ENCODE assay signal across 11 cellular contexts in the genomic region with DNA sequence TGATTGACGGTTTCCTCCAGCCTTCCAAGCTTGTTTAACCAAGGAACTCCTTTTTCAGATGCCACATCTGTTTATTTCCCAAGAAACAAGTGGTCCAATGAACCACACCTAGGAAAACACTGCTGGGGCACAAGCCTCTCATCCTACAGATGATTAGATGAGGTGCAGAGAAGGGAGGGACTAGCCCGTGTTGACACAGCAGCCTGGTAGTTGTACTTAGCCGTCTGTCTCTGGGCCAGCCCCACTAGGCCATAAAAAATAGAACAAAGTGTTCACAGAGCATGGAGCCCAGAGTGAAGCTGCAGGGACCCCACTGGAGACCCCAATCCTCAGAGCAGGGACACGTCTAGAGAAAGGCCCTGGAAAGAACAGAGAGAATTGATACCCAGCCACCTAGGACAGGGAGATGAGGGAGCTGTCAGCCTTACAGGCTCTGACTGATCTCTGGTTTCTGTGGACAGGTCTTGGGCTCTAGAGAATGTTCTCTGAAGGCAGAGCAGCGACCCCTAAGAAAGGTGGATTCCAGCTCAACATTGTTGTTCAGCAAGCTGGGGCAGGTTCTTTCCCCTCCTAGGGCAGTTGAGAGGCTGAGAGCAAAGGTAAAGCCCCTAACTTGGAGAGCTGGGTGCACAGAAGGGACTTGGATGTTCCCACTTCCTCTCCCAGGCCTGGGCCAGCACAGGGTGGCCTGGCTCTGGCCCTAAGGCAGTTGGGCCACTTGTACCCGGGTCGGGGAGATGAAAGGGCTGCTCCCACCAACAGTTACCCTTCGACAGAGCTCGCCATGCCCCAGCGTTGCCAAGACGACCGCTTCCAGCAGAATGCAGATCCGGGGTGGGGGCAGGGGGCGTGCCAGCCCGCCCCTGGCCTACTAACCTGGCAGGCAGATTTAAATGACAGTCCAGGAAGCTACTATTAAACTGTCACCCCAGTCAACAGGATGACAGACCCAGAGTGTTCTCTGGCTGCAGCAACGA. TPM values are rescaled to one million over a fixed set of nuclear protein-coding genes. Genes with fewer than 3 reads are reported as not detected.
DNase-seq lines count a peak whose midpoint lies in the region; ATAC-seq and TF ChIP-seq lines count a peak whose summit lies in the region.
"Had no signal": no experiment of that assay in that cellular context is flagged by ENCODE, and none has a peak within 500 bp of the region (broad histone marks: within the 10 kb centered on the region; RNA-seq: fewer than 3 reads in every experiment).

No MANE protein-coding gene starts in this region.

- H3K4me1 ChIP-seq in CD8-positive, alpha-beta T cell (ENCODE audit: insufficient read depth, low read length): peaks cover 15% of the 10 kb centered on the region
- peaks cover 0 to 11% of the 10 kb centered on the region in 2 donors for H3K4me1 ChIP-seq in left lung

- no peaks in the 10 kb centered on the region for H3K36me3 Mint-ChIP-seq in CD8-positive, alpha-beta T cell
- H3K36me3 Mint-ChIP-seq in T-helper 1 cell treated with Interleukin-12 subunit alpha and Interleukin-12 subunit beta and Interleukin-4 antibody, amounts not matched to agents 30 μg/mL and 1 μg/mL, for 36 hours (ENCODE audit: low read depth): peaks cover 2% of the 10 kb centered on the region

- CTCF ChIA-PET in CD8-positive, alpha-beta T cell (lab: Charles Lee): interaction anchor here (1.2 to 3.9 kb wide), 2 partner anchors 18 to 97 kb away, joined by 6 to 21 read pairs; no protein-coding TSS in a partner anchor

- no peaks in the 10 kb centered on the region for H3K36me3 ChIP-seq in CD8-positive, alpha-beta T cell (ENCODE audit: insufficient read depth, low read length)
- H3K36me3 ChIP-seq in left lung: no peaks in the 10 kb centered on the region

- intact Hi-C loops in CD8-positive, alpha-beta T cell (cut with DNase I, micrococcal nuclease): no loop called here
- intact Hi-C loops in left lung (cut with DNase I): no loop called here

- peaks cover 28% of the 10 kb centered on the region for H3K4me1 Mint-ChIP-seq in CD8-positive, alpha-beta T cell (ENCODE audit: low read depth)
- peaks cover 51% of the 10 kb centered on the region for H3K4me1 Mint-ChIP-seq in T-helper 1 cell treated with Interleukin-12 subunit alpha and Interleukin-12 subunit beta and Interleukin-4 antibody, amounts not matched to agents 30 μg/mL and 1 μg/mL, for 36 hours (ENCODE audit: low read depth)

- H3K9me3 ChIP-seq in CD8-positive, alpha-beta T cell (ENCODE audit: low read length): no peaks in the 10 kb centered on the region
- H3K9me3 ChIP-seq in left lung: no peaks in the 10 kb centered on the region

- no peak for TF ChIP-seq CTCF in CD8-positive, alpha-beta T cell (IDR thresholded peaks at IDR 0.05)
- TF ChIP-seq CTCF in GM20000 (IDR thresholded peaks at IDR 0.05; ENCODE audit: extremely low read depth, missing control alignments) (no peak), left lung (IDR thresholded peaks at IDR 0.05) (no peak)

- H3K27ac Mint-ChIP-seq in CD8-positive, alpha-beta T cell: peak overlapping the region; percentile 22
- peak overlapping the region; percentile 87 for H3K27ac Mint-ChIP-seq in T-helper 1 cell treated with Interleukin-12 subunit alpha and Interleukin-12 subunit beta and Interleukin-4 antibody, amounts not matched to agents 30 μg/mL and 1 μg/mL, for 36 hours

- H3K27me3 ChIP-seq in CD8-positive, alpha-beta T cell (ENCODE audit: insufficient read depth, low read length): no peaks in the 10 kb centered on the region
- no peaks in the 10 kb centered on the region for H3K27me3 ChIP-seq in left lung

- no peaks in the 10 kb centered on the region for H3K27me3 Mint-ChIP-seq in CD8-positive, alpha-beta T cell (ENCODE audit: low read depth)
- no peaks in the 10 kb centered on the region for H3K27me3 Mint-ChIP-seq in T-helper 1 cell treated with Interleukin-12 subunit alpha and Interleukin-12 subunit beta and Interleukin-4 antibody, amounts not matched to agents 30 μg/mL and 1 μg/mL, for 36 hours (ENCODE audit: low read depth)

- POLR2A ChIA-PET in CD8-positive, alpha-beta T cell (lab: Charles Lee): no interaction called here

- no peaks in the 10 kb centered on the region for H3K9me3 Mint-ChIP-seq in CD8-positive, alpha-beta T cell
- H3K9me3 Mint-ChIP-seq in T-helper 1 cell treated with Interleukin-12 subunit alpha and Interleukin-12 subunit beta and Interleukin-4 antibody, amounts not matched to agents 30 μg/mL and 1 μg/mL, for 36 hours: no peaks in the 10 kb centered on the region

- no peak for DNase-seq in CD8-positive, alpha-beta T cell
- peak; percentile 68 for DNase-seq in GM20000 (ENCODE audit: low spot score)
- DNase-seq in left lung: no peak
- DNase-seq in effector CD4-positive, alpha-beta T cell: no peak
- DNase-seq in NCI-H526 treated with DMSO at 0.1 percent for 48 hours (lab: John Stamatoyannopoulos, UW): no peak
- DNase-seq: activated effector memory CD4-positive, alpha-beta T cell treated with Interleukin-2 at 50 U/mL for 16 hours; islet precursor cell had no signal

- H3K4me3 Mint-ChIP-seq in CD8-positive, alpha-beta T cell: no peak overlapping the region
- no peak overlapping the region for H3K4me3 Mint-ChIP-seq in T-helper 1 cell treated with Interleukin-12 subunit alpha and Interleukin-12 subunit beta and Interleukin-4 antibody, amounts not matched to agents 30 μg/mL and 1 μg/mL, for 36 hours

- ATAC-seq in CD8-positive, alpha-beta T cell: no peak
- ATAC-seq in left lung (peak; percentile 93), HG03135 (IDR thresholded peaks at IDR 0.05; ENCODE audit: unreplicated experiment) (no peak), HG02642 (IDR thresholded peaks at IDR 0.05; ENCODE audit: poor library complexity, unreplicated experiment) (no peak)

- no peak overlapping the region for H3K4me3 ChIP-seq in CD8-positive, alpha-beta T cell (ENCODE audit: low read depth, low read length)
- H3K4me3 ChIP-seq in left lung: no peak overlapping the region
- H3K4me3 ChIP-seq: SK-N-MC had no signal

- no peak overlapping the region for H3K27ac ChIP-seq in CD8-positive, alpha-beta T cell (ENCODE audit: low read depth, low read length)
- H3K27ac ChIP-seq in left lung: no peak overlapping the region
- H3K27ac ChIP-seq: SK-N-MC had no signal

RNA-seq across cellular contexts. Expression of gene LRP8, which starts 31.8 kb away (rescaled TPM):
- total RNA-seq in CD8-positive, alpha-beta T cell: 1 to 10 TPM; 7.8 to 8.9 TPM
- total RNA-seq in left lung: 10 to 100 TPM in 1 of 2 donors, 1 to 10 TPM in 1; 7.6 to 36.6 TPM

RNA-seq across cellular contexts. Expression of gene MAGOH, which starts 57.7 kb away (rescaled TPM):
- total RNA-seq in CD8-positive, alpha-beta T cell: 10 to 100 TPM; 77.2 to 79.5 TPM
- total RNA-seq in left lung: 10 to 100 TPM; 31.8 to 33.9 TPM
